Comparison of ENCODE assay signal across 1 cellular context in genomic region chrX:71103110-71103983, GRCh38.
TF ChIP-seq lines count a peak whose summit lies in the region.

No MANE protein-coding gene starts in this region.

TF ChIP-seq in IMR-90, 13 proteins besides CTCF, POLR2A, EP300 and RAD21 (continued from another document):
- TF ChIP-seq RFX5 (IDR thresholded peaks at IDR 0.05; ENCODE audit: low read depth, low read length) = no peak
- TF ChIP-seq SMC3 (IDR thresholded peaks at IDR 0.05; ENCODE audit: low read depth, low read length) = no peak
- TF ChIP-seq MXI1 (IDR thresholded peaks at IDR 0.05; ENCODE audit: borderline replicate concordance, low read depth, low read length) = no peak
- TF ChIP-seq CHD1 (IDR thresholded peaks at IDR 0.05; ENCODE audit: low read depth, low read length) = no peak
- no peak for TF ChIP-seq RCOR1 (IDR thresholded peaks at IDR 0.05; ENCODE audit: insufficient replicate concordance, low read length)
- no peak for TF ChIP-seq BHLHE40 (IDR thresholded peaks at IDR 0.05; ENCODE audit: low read depth, low read length)
- TF ChIP-seq ELK1 (IDR thresholded peaks at IDR 0.05; ENCODE audit: borderline replicate concordance, low read depth, low read length) = no peak
- TF ChIP-seq CEBPB (IDR thresholded peaks at IDR 0.05; ENCODE audit: low read depth, low read length) = no peak
- TF ChIP-seq NFE2L2 (IDR thresholded peaks at IDR 0.05; ENCODE audit: low read depth, low read length) = no peak
